9 cellular contexts compared by ENCODE assay signal in the genomic region with DNA sequence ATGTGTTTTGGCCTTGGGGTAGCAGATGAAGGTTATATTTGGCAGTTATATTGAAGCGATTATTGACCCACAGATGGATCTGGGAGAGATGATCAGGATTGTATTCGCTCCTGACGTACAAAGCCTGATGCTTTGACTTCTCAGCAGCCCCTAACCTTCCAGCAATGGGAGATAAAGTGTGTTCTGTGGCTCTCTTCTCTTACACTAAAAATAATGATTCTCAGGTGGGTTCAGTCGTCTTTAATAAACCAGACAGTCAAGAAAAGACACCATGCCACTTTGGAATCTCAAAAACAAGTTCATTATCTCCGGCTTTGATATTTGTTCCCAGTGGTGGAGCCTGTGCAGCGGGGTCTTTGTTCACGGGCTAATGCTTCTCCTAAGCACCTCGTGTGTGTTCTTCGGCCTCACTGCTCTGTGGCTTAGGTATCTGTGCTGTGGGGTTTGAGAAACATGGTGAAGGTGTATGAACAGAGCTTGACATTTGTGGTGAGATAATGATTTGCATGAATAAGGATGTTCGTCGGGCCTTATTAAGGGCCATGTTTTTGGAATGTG. TPM values are rescaled to one million over a fixed set of nuclear protein-coding genes. Genes with fewer than 3 reads are reported as not detected.
DNase-seq lines count a peak whose midpoint lies in the region; ATAC-seq and TF ChIP-seq lines count a peak whose summit lies in the region.
"Had no signal": no experiment of that assay in that cellular context is flagged by ENCODE, and none has a peak within 500 bp of the region (broad histone marks: within the 10 kb centered on the region; RNA-seq: fewer than 3 reads in every experiment).

No MANE protein-coding gene starts in this region.

- peaks cover 5% of the 10 kb centered on the region for H3K27me3 Mint-ChIP-seq in central memory CD8-positive, alpha-beta T cell
- peaks cover 2 to 17% (median 7%) of the 10 kb centered on the region in 3 donors for H3K27me3 Mint-ChIP-seq in naive B cell

- H3K4me1 Mint-ChIP-seq in central memory CD8-positive, alpha-beta T cell: peaks cover 29% of the 10 kb centered on the region
- H3K4me1 Mint-ChIP-seq in naive B cell: peaks cover 11 to 22% (median 20%) of the 10 kb centered on the region in 3 donors

- peaks cover 3% of the 10 kb centered on the region for H3K36me3 Mint-ChIP-seq in central memory CD8-positive, alpha-beta T cell (ENCODE audit: insufficient read depth)
- H3K36me3 Mint-ChIP-seq in naive B cell: no peaks in the 10 kb centered on the region

- POLR2A ChIA-PET in A673 (lab: Charles Lee; ENCODE audit: low non-redundant PET): no interaction called here

- DNase-seq in A673 (ENCODE audit: low spot score) (no peak), naive B cell (no peak), COR-L47 (lab: John Stamatoyannopoulos, UW) (no peak), KG1 (lab: John Stamatoyannopoulos, UW) (no peak), CD1c-positive myeloid dendritic cell (ENCODE audit: extremely low spot score) (no peak)
- no peak for DNase-seq in central memory CD8-positive, alpha-beta T cell (ENCODE audit: low spot score in 2 of 2)

- H3K36me3 ChIP-seq in A673 (ENCODE audit: insufficient read depth, low read length, poor library complexity, severe bottlenecking) (no peaks in the 10 kb centered on the region), HUES64 (ENCODE audit: insufficient read depth, low read length) (no peaks in the 10 kb centered on the region)

- no TSS peak for BruUV-seq in A673 (replicated peaks; lab: Mats Ljungman, UMichigan)

- peak overlapping the region; percentile 27 for H3K27ac ChIP-seq in A673 (ENCODE audit: low read depth, low read length, poor library complexity, severe bottlenecking)
- no peak overlapping the region for H3K27ac ChIP-seq in HUES64 (ENCODE audit: low read depth, low read length)

- H3K9me3 ChIP-seq in A673 (ENCODE audit: low read depth, low read length, poor library complexity, severe bottlenecking) (no peaks in the 10 kb centered on the region), HUES64 (ENCODE audit: insufficient read depth, low read depth, low read length) (no peaks in the 10 kb centered on the region)

- WGBS in HUES64: 68% methylated on average over 11 of the region's 11 CpGs

- peak overlapping the region; percentile 36 for H3K27ac Mint-ChIP-seq in central memory CD8-positive, alpha-beta T cell (ENCODE audit: low read depth)
- peak overlapping the region in 5 of 6 donors; percentile 3 to 82 (median 36) for H3K27ac Mint-ChIP-seq in naive B cell

- peak overlapping the region; percentile 96 for H3K4me3 ChIP-seq in A673 (ENCODE audit: low read depth, low read length, poor library complexity, severe bottlenecking)
- peak overlapping the region; percentile 91 for H3K4me3 ChIP-seq in HUES64 (ENCODE audit: low read length)

- TF ChIP-seq CTCF in A673 (conservative IDR thresholded peaks at IDR 0.05; ENCODE audit: low read depth, low read length): no peak

- H3K9ac ChIP-seq in HUES64 (ENCODE audit: low read depth, low read length): no peak overlapping the region; the same call in 1 of the 2 replicates

- intact Hi-C loops in A673 (cut with micrococcal nuclease; ENCODE audit: unreplicated experiment): no loop called here

- H3K9me3 Mint-ChIP-seq in central memory CD8-positive, alpha-beta T cell: no peaks in the 10 kb centered on the region
- no peaks in the 10 kb centered on the region for H3K9me3 Mint-ChIP-seq in naive B cell

- CTCF ChIA-PET in A673 (lab: Charles Lee): no interaction called here

- H3K27me3 ChIP-seq in A673 (replicated peaks; ENCODE audit: insufficient read depth, low read depth, low read length, poor library complexity) (no peaks in the 10 kb centered on the region), HUES64 (ENCODE audit: insufficient read depth, low read length) (peaks cover 50% of the 10 kb centered on the region)

- no peak for ATAC-seq in central memory CD8-positive, alpha-beta T cell (replicated peaks; ENCODE audit: extremely low read depth, poor library complexity, severe bottlenecking)
- ATAC-seq in naive B cell (ENCODE audit: low read depth in 2 of 2) (no peak), GM18907 (IDR thresholded peaks at IDR 0.05; ENCODE audit: unreplicated experiment) (no peak)

- H3K4me1 ChIP-seq in A673 (ENCODE audit: insufficient read depth, low read length, poor library complexity, severe bottlenecking): peaks cover 28% of the 10 kb centered on the region
- H3K4me1 ChIP-seq in HUES64 (ENCODE audit: insufficient read depth, low read length): peaks cover 5% of the 10 kb centered on the region; the same call in 1 of the 2 replicates

- H3K4me3 Mint-ChIP-seq in central memory CD8-positive, alpha-beta T cell: peak overlapping the region; percentile 98
- peak overlapping the region; percentile 42 to 83 (median 62) for H3K4me3 Mint-ChIP-seq in naive B cell

RNA-seq across cellular contexts. Expression of gene ACVR1B, which starts 1.6 kb away (rescaled TPM):
- total RNA-seq in A673 (2021): 25.5 and 27.4 TPM in 2 replicates
- 11.8 TPM for polyA plus RNA-seq in HUES64 (2013, experiment 1 of 2)
- polyA plus RNA-seq in HUES64 (2013, experiment 2 of 2): 14.5 TPM
- polyA plus RNA-seq in naive B cell (ENCODE audit: low read depth in 6 of 6): 1 to 10 TPM in 1 of 6 donors, under 1 TPM in 4, not detected in 1; 0.43 to 1.1 (median 0.51) TPM

RNA-seq across cellular contexts. Expression of gene ACVRL1, which starts 45.8 kb away (rescaled TPM):
- 0.17 and 0.28 TPM in 2 replicates for total RNA-seq in A673 (2021)
- 0.30 TPM for polyA plus RNA-seq in HUES64 (2013, experiment 1 of 2)
- polyA plus RNA-seq in HUES64 (2013, experiment 2 of 2): 1.3 TPM
- polyA plus RNA-seq in naive B cell (ENCODE audit: low read depth in 6 of 6): not detected
- total RNA-seq: NCI-H460 had no signal

RNA-seq across cellular contexts. Expression of gene TAMALIN, which starts 53.7 kb away (rescaled TPM):
- total RNA-seq in A673 (2021): 4.8 and 5.4 TPM in 2 replicates
- polyA plus RNA-seq in HUES64 (2013, experiment 1 of 2): 3.0 TPM
- polyA plus RNA-seq in HUES64 (2013, experiment 2 of 2): 3.4 TPM
- 10 to 100 TPM in 5 of 6 donors, 1 to 10 TPM in 1; 2.9 to 28.7 (median 16.9) TPM for polyA plus RNA-seq in naive B cell (ENCODE audit: low read depth in 6 of 6)
- total RNA-seq: NCI-H460 had no signal
